ENCODE assay signal across 1 cellular context in genomic region chr7:26169271-26169670, GRCh38.
TF ChIP-seq lines count a peak whose summit lies in the region.

No MANE protein-coding gene starts in this region.

TF ChIP-seq in WTC11, 78 proteins besides CTCF, POLR2A, EP300 and RAD21:
- no peak for TF ChIP-seq ZNF281 (CRISPR knock-in tag; IDR thresholded peaks at IDR 0.05)
- TF ChIP-seq ZNF219 (CRISPR knock-in tag; IDR thresholded peaks at IDR 0.05; ENCODE audit: borderline replicate concordance), result no peak
- no peak for TF ChIP-seq ZNF423 (CRISPR knock-in tag; IDR thresholded peaks at IDR 0.05)
- TF ChIP-seq USF1 (CRISPR knock-in tag; IDR thresholded peaks at IDR 0.05), result no peak
